Comparison of ENCODE assay signal across 9 cellular contexts in genomic region chr1:240027059-240027462, GRCh38.
DNase-seq lines count a peak whose midpoint lies in the region; ATAC-seq, FAIRE-seq and TF ChIP-seq lines count a peak whose summit lies in the region.
"Had no signal": no experiment of that assay in that cellular context is flagged by ENCODE, and none has a peak within 500 bp of the region (broad histone marks: within the 10 kb centered on the region; RNA-seq: fewer than 3 reads in every experiment).

No MANE protein-coding gene starts in this region.

- no peak overlapping the region for H3K56ac ChIP-seq in H1 (replicated peaks; ENCODE audit: insufficient read length, low read depth, low read length)

- no peak for TF ChIP-seq EP300 in H1 (IDR thresholded peaks at IDR 0.05; ENCODE audit: borderline replicate concordance in 1 of 2, low read depth in 2 of 2, low read length in 2 of 2)

- no peak overlapping the region for H3K4me3 ChIP-seq in H1 (ENCODE audit: extremely low read depth in 1 of 4, insufficient read depth in 2 of 4, low read depth in 3 of 4, low read length in 4 of 4)

- no peak overlapping the region for H3K9ac ChIP-seq in H1 (replicated peaks in 1 of 4; ENCODE audit: extremely low read depth in 1 of 4, low read depth in 3 of 4, low read length in 3 of 4)

- H4K20me1 ChIP-seq in H1 (replicated peaks in 1 of 2; ENCODE audit: control insufficient read depth in 1 of 2, insufficient read depth in 2 of 2, low read length in 2 of 2), result no peaks in the 10 kb centered on the region

- CTCF ChIA-PET in H1 (lab: Charles Lee; ENCODE audit: partially characterized antibody), result interaction anchor here (0.5 to 2.1 kb wide), 25 partner anchors 11 to 686 kb away, joined by 3 to 20 read pairs (median 4); no protein-coding TSS in a partner anchor

- H2AFZ ChIP-seq in H1 (ENCODE audit: low read length), result 0 out of 2 replicates have a peak overlapping the region, but pooled peaks have one; percentile 6

- H3K27ac ChIP-seq in H1 (ENCODE audit: low read depth, low read length), result no peak overlapping the region

- H3K14ac ChIP-seq in H1 (ENCODE audit: insufficient read length), result no peak overlapping the region

- WGBS in H1 (ENCODE audit: extremely low coverage in 1 of 2, insufficient coverage in 1 of 2, insufficient read length in 1 of 2, insufficient replicate concordance in 2 of 2, low coverage in 1 of 2, low lambda C conversion rate in 2 of 2, missing lambda C conversion rate in 1 of 2), 2 experiments, result 31% methylated on average over 5 of the region's 5 CpGs; no CpG with 5 or more reads in 1 of the 2 experiments

- no peak for TF ChIP-seq POLR2A in H1 (IDR thresholded peaks at IDR 0.05; ENCODE audit: control extremely low read depth in 1 of 2, low read depth in 2 of 2, low read length in 2 of 2)

- no peak overlapping the region for H3K4ac ChIP-seq in H1 (replicated peaks; ENCODE audit: insufficient read length, low read depth, low read length)

- H3K23ac ChIP-seq in H1 (ENCODE audit: insufficient read length), result no peak overlapping the region

- no peaks in the 10 kb centered on the region for H3K27me3 ChIP-seq in H1 (replicated peaks in 1 of 4; ENCODE audit: control insufficient read depth in 3 of 4, extremely low read depth in 1 of 4, insufficient read depth in 3 of 4, low read length in 3 of 4)

- H3K4me2 ChIP-seq in H1 (ENCODE audit: insufficient read depth in 1 of 2, low read depth in 2 of 2, low read length in 2 of 2), result no peak overlapping the region

- H3K4me1 ChIP-seq in H1 (replicated peaks in 1 of 4; ENCODE audit: control insufficient read depth in 3 of 4, insufficient read depth in 4 of 4, low read length in 3 of 4), result no peaks in the 10 kb centered on the region

- no peaks in the 10 kb centered on the region for H3K79me2 ChIP-seq in H1 (ENCODE audit: control insufficient read depth in 1 of 2, insufficient read depth in 2 of 2, low read length in 2 of 2)

- no peak overlapping the region for H4K91ac ChIP-seq in H1 (replicated peaks; ENCODE audit: insufficient read length, low read length)

- peak; percentile 90 for ATAC-seq in GM21619 (IDR thresholded peaks at IDR 0.05; ENCODE audit: unreplicated experiment)

- H3K9me3 ChIP-seq in H1 (ENCODE audit: insufficient read depth in 2 of 2, low read depth in 1 of 2, low read length in 1 of 2), result no peaks in the 10 kb centered on the region

- H2BK20ac ChIP-seq in H1 (ENCODE audit: low read length), result no peak overlapping the region

- FAIRE-seq in RCC 7860 (lab: Jason Lieb, UNC), result peak; percentile 63
- peak; percentile 63 for FAIRE-seq in H1 (lab: Jason Lieb, UNC)
- FAIRE-seq: colon had no signal

- H3K36me3 ChIP-seq in H1 (ENCODE audit: control insufficient read depth in 2 of 4, insufficient read depth in 4 of 4, low read length in 3 of 4), result no peaks in the 10 kb centered on the region

- no peak overlapping the region for H3K18ac ChIP-seq in H1 (ENCODE audit: extremely low read depth, low read length)

- H2BK120ac ChIP-seq in H1 (replicated peaks; ENCODE audit: low read depth, low read length), result no peak overlapping the region

- no peaks in the 10 kb centered on the region for H3K23me2 ChIP-seq in H1 (ENCODE audit: low read depth, low read length)

- peak; percentile 70 to 85 (median 74) for TF ChIP-seq CTCF in H1 (IDR thresholded peaks at IDR 0.05; ENCODE audit: control extremely low read depth in 1 of 3, insufficient read depth in 1 of 3, low read depth in 1 of 3, low read length in 3 of 3)

- H2BK12ac ChIP-seq in H1 (ENCODE audit: low read depth, low read length), result no peak overlapping the region

- H2BK5ac ChIP-seq in H1 (ENCODE audit: low read depth, low read length), result no peak overlapping the region

- TF ChIP-seq RAD21 in H1 (IDR thresholded peaks at IDR 0.05 in 1 of 2, conservative IDR thresholded peaks at IDR 0.05 in 1 of 2; ENCODE audit: low read depth in 2 of 2, low read length in 2 of 2), result peak; percentile 91 to 93

- H3K79me1 ChIP-seq in H1 (ENCODE audit: low read depth, low read length), result no peaks in the 10 kb centered on the region

- H2AK5ac ChIP-seq in H1 (ENCODE audit: low read depth, low read length), result no peak overlapping the region

- H2BK15ac ChIP-seq in H1 (ENCODE audit: low read length), result 0 out of 2 replicates have a peak overlapping the region, but pooled peaks have one; percentile 49

- H4K5ac ChIP-seq in H1 (ENCODE audit: insufficient read length, low read depth, low read length), result no peak overlapping the region

- POLR2A ChIA-PET in H1 (lab: Charles Lee; ENCODE audit: partially characterized antibody), result no interaction called here

- H4K8ac ChIP-seq in H1 (ENCODE audit: extremely low read depth, insufficient read depth, low read length), result no peak overlapping the region

- peak; percentile 33 for DNase-seq in SIG-M5 treated with dmso at 0.1 percent for 504 hours (lab: John Stamatoyannopoulos, UW; ENCODE audit: unreplicated experiment)
- no peak for DNase-seq in SIG-M5 (lab: John Stamatoyannopoulos, UW)
- peak; percentile 26 for DNase-seq in KG1 (lab: John Stamatoyannopoulos, UW)
- peak; percentile 35 for DNase-seq in RCC 7860 (ENCODE audit: low spot score)
- peak in 1 of 2 experiments; percentile 57 for DNase-seq in H1 (ENCODE audit: low read depth in 1 of 2, low spot score in 2 of 2)
- peak; percentile 70 for DNase-seq in myocyte (ENCODE audit: low read depth)
- no peak for DNase-seq in OCI-M2 (lab: John Stamatoyannopoulos, UW; ENCODE audit: unreplicated experiment)

TF ChIP-seq in H1, 55 proteins besides CTCF, POLR2A, EP300 and RAD21 (continues in another document):
- TF ChIP-seq TAF7 (optimal IDR thresholded peaks at IDR 0.05; ENCODE audit: borderline replicate concordance, low read depth, low read length) (no peak), POLR2AphosphoS5 (IDR thresholded peaks at IDR 0.05; ENCODE audit: low read depth, low read length) (no peak), RXRA (IDR thresholded peaks at IDR 0.05; ENCODE audit: insufficient read depth, low read depth, low read length) (no peak), RFX5 (IDR thresholded peaks at IDR 0.05; ENCODE audit: borderline replicate concordance, low read depth, low read length) (no peak)

Comparison
In these comparisons a context has a peak if more than half of its experiments do, and no peak if none do; other contexts are left out.
1. DNase-seq: peak in SIG-M5 treated with dmso at 0.1 percent for 504 hours (single experiment), KG1 (single experiment), RCC 7860 (single experiment) and myocyte (single experiment); none in SIG-M5 (single experiment) and OCI-M2 (single experiment).